ENCODE assay signal across 10 cellular contexts in genomic region chr5:44388504-44389409, GRCh38. TPM values are rescaled to one million over a fixed set of nuclear protein-coding genes. Genes with fewer than 3 reads are reported as not detected.
A peak's percentile ranks its signal among the peaks of the same experiment; 100 is the strongest.
DNase-seq lines count a peak whose midpoint lies in the region; ATAC-seq and TF ChIP-seq lines count a peak whose summit lies in the region.
"Had no signal": no experiment of that assay in that cellular context is flagged by ENCODE, and none has a peak within 500 bp of the region (broad histone marks: within the 10 kb centered on the region; RNA-seq: fewer than 3 reads in every experiment).

No MANE protein-coding gene starts in this region.

- H3K27ac ChIP-seq in HUES64 (ENCODE audit: low read depth, low read length) (no peak overlapping the region), suprapubic skin (peak overlapping the region; percentile 31)
- H3K27ac ChIP-seq: epithelial cell of prostate had no signal

- no peaks in the 10 kb centered on the region for H3K9me3 ChIP-seq in HUES64 (ENCODE audit: insufficient read depth, low read depth, low read length)
- no peaks in the 10 kb centered on the region for H3K9me3 ChIP-seq in suprapubic skin

- peak; percentile 11 for DNase-seq in astrocyte of the spinal cord (ENCODE audit: low read depth, low spot score)
- DNase-seq in left kidney (ENCODE audit: low read depth, low spot score): peak; percentile 78
- DNase-seq in suprapubic skin (ENCODE audit: low spot score in 2 of 2): peak; percentile 57 to 77
- DNase-seq in NCI-H2029 (lab: John Stamatoyannopoulos, UW): no peak
- DNase-seq in dedifferentiated amniotic fluid mesenchymal stem cell (ENCODE audit: extremely low spot score): no peak
- DNase-seq: SW 1271 had no signal

- H3K36me3 ChIP-seq in HUES64 (ENCODE audit: insufficient read depth, low read length) (no peaks in the 10 kb centered on the region), suprapubic skin (no peaks in the 10 kb centered on the region)

- H3K27me3 ChIP-seq in HUES64 (ENCODE audit: insufficient read depth, low read length) (peaks cover 60% of the 10 kb centered on the region), suprapubic skin (peaks cover 34% of the 10 kb centered on the region)

- no peak for TF ChIP-seq POLR2A in suprapubic skin (IDR thresholded peaks at IDR 0.05)

- ATAC-seq in GM19463 (IDR thresholded peaks at IDR 0.05; ENCODE audit: unreplicated experiment) (no peak), HG03460 (IDR thresholded peaks at IDR 0.05; ENCODE audit: unreplicated experiment) (no peak)

- TF ChIP-seq CTCF in astrocyte of the spinal cord (IDR thresholded peaks at IDR 0.05; ENCODE audit: low read depth, low read length): no peak
- no peak for TF ChIP-seq CTCF in suprapubic skin (IDR thresholded peaks at IDR 0.05)

- no peak overlapping the region for H3K9ac ChIP-seq in HUES64 (ENCODE audit: low read depth, low read length)

- TF ChIP-seq EP300 in suprapubic skin (IDR thresholded peaks at IDR 0.05): no peak

- in situ Hi-C loops in astrocyte of the spinal cord (cut with HindIII; ENCODE audit: low sequenced_read_pairs): no loop called here

- H3K4me1 ChIP-seq in HUES64 (ENCODE audit: insufficient read depth, low read length) (peaks cover 27% of the 10 kb centered on the region), suprapubic skin (peaks cover 21% of the 10 kb centered on the region)

- H3K4me3 ChIP-seq in HUES64 (ENCODE audit: low read length): peak overlapping the region; percentile 58
- peak overlapping the region; percentile 40 for H3K4me3 ChIP-seq in astrocyte of the spinal cord (ENCODE audit: low read depth, low read length)
- peak overlapping the region; percentile 51 for H3K4me3 ChIP-seq in suprapubic skin

- WGBS in HUES64: 1% methylated on average over 26 of the region's 30 CpGs
- 1% methylated on average over 30 of the region's 30 CpGs for WGBS in suprapubic skin

RNA-seq across cellular contexts. Expression of gene FGF10, which starts 0.5 kb away (rescaled TPM):
- 0.80 TPM for polyA plus RNA-seq in HUES64 (2013, experiment 1 of 2)
- 1.8 TPM for polyA plus RNA-seq in HUES64 (2013, experiment 2 of 2)
- 1 to 10 TPM in 3 of 4 donors, under 1 TPM in 1; 0.42 to 3.9 (median 2.1) TPM for total RNA-seq in suprapubic skin

Comparison
In these comparisons a context has a peak if more than half of its experiments do, and no peak if none do; other contexts are left out.
1. DNase-seq: peak in astrocyte of the spinal cord (single experiment), left kidney (single experiment) and suprapubic skin (2 of 2); none in NCI-H2029 (single experiment) and dedifferentiated amniotic fluid mesenchymal stem cell (single experiment).
2. Peak in every context shown above with its lines, with median percentiles within 50 percentile points of each other: H3K4me3 ChIP-seq.